ENCODE assay signal across 12 cellular contexts in genomic region chr6:52566853-52567279, GRCh38. TPM values are rescaled to one million over a fixed set of nuclear protein-coding genes. Genes with fewer than 3 reads are reported as not detected.
DNase-seq lines count a peak whose midpoint lies in the region; ATAC-seq, FAIRE-seq and TF ChIP-seq lines count a peak whose summit lies in the region.
"Had no signal": no experiment of that assay in that cellular context is flagged by ENCODE, and none has a peak within 500 bp of the region (broad histone marks: within the 10 kb centered on the region; RNA-seq: fewer than 3 reads in every experiment).

No MANE protein-coding gene starts in this region.

- H2AK5ac ChIP-seq in trophoblast cell (ENCODE audit: low read length), result no peak overlapping the region

- H4K12ac ChIP-seq in trophoblast cell (ENCODE audit: low read depth, low read length), result no peak overlapping the region

- H3K36me3 ChIP-seq in trophoblast cell (ENCODE audit: control insufficient read depth in 1 of 2, insufficient read depth in 2 of 2, low read length in 2 of 2), result no peaks in the 10 kb centered on the region
- H3K36me3 ChIP-seq in spleen, result peaks cover 0 to 7% (median 0%) of the 10 kb centered on the region in 6 donors

- peak overlapping the region; percentile 12 for H3K18ac ChIP-seq in trophoblast cell (ENCODE audit: low read length)

- H3K4me2 ChIP-seq in trophoblast cell (ENCODE audit: low read length), result peak overlapping the region; percentile 18

- ATAC-seq in GM18519 (IDR thresholded peaks at IDR 0.05; ENCODE audit: low FRiP score, unreplicated experiment), result no peak

- peak overlapping the region; percentile 45 for H3K27ac ChIP-seq in trophoblast cell (ENCODE audit: low read depth, low read length)
- H3K27ac ChIP-seq in spleen, result peak overlapping the region in 3 of 8 donors; percentile 25 to 44 (median 42)

- no peak overlapping the region for H2BK12ac ChIP-seq in trophoblast cell (ENCODE audit: low read length)

- peaks cover 15% of the 10 kb centered on the region for H3K79me1 ChIP-seq in trophoblast cell (ENCODE audit: low read length)

- H3K4me3 ChIP-seq in fibroblast of mammary gland (ENCODE audit: control insufficient read depth, low read depth, low read length) (no peak overlapping the region), trophoblast cell (ENCODE audit: low read depth, low read length) (no peak overlapping the region), spleen (no peak overlapping the region)

- no peak overlapping the region for H2AFZ ChIP-seq in trophoblast cell (ENCODE audit: insufficient read depth, low read length, poor library complexity)

- peak overlapping the region; percentile 33 for H4K91ac ChIP-seq in trophoblast cell (ENCODE audit: low read depth, low read length)

- no peak overlapping the region for H3K14ac ChIP-seq in trophoblast cell (ENCODE audit: low read length)

- peaks cover 10% of the 10 kb centered on the region for H3K79me2 ChIP-seq in trophoblast cell (ENCODE audit: control insufficient read depth, insufficient read depth, low read length, poor library complexity)

- no peak overlapping the region for H3K9ac ChIP-seq in trophoblast cell (ENCODE audit: low read length)

- H3K9me3 ChIP-seq in trophoblast cell (ENCODE audit: insufficient read depth, low read depth, low read length) (no peaks in the 10 kb centered on the region), spleen (no peaks in the 10 kb centered on the region)

- H3K4me1 ChIP-seq in trophoblast cell (ENCODE audit: control insufficient read depth in 1 of 2, insufficient read depth in 2 of 2, low read length in 2 of 2) (peaks cover 30 to 37% of the 10 kb centered on the region in 2 experiments), spleen (peaks cover 0 to 91% (median 45%) of the 10 kb centered on the region in 6 donors)

- no CpG with 5 or more reads among the region's 3 CpGs for WGBS in trophoblast cell (ENCODE audit: extremely low coverage, insufficient coverage, insufficient read length)
- 59 to 83% (median 82%) methylated on average over 3 of the region's 3 CpGs for WGBS in spleen, 5 donors

- peak; percentile 83 for FAIRE-seq in RCC 7860 (lab: Jason Lieb, UNC)
- FAIRE-seq: G401.6 had no signal

- H2BK120ac ChIP-seq in trophoblast cell (ENCODE audit: insufficient read depth, low read length, poor library complexity), result no peak overlapping the region

- H3K23ac ChIP-seq in trophoblast cell (ENCODE audit: low read length), result no peak overlapping the region

- no peak overlapping the region for H3K4ac ChIP-seq in trophoblast cell (ENCODE audit: low read depth, low read length)

- no peaks in the 10 kb centered on the region for H3K27me3 ChIP-seq in trophoblast cell (ENCODE audit: insufficient read depth, low read length)
- H3K27me3 ChIP-seq in spleen (replicated peaks in 1 of 7), result no peaks in the 10 kb centered on the region

- H2BK5ac ChIP-seq in trophoblast cell (ENCODE audit: low read depth, low read length, poor library complexity), result no peak overlapping the region

- TF ChIP-seq POLR2A in spleen (IDR thresholded peaks at IDR 0.05), result no peak

- in situ Hi-C loops in ACHN (cut with HindIII; ENCODE audit: low pct_ligation_motif_present, low pct_unique_long_range_greater_than_20kb, low sequenced_read_pairs), result no loop called here

- H4K8ac ChIP-seq in trophoblast cell (ENCODE audit: low read depth, low read length), result no peak overlapping the region

- no peak for TF ChIP-seq CTCF in fibroblast of mammary gland (conservative IDR thresholded peaks at IDR 0.05; ENCODE audit: control insufficient read depth, insufficient read depth, low read depth, low read length)
- TF ChIP-seq CTCF in spleen (IDR thresholded peaks at IDR 0.05 in 8 of 11, conservative IDR thresholded peaks at IDR 0.05 in 3 of 11), result no peak

- intact Hi-C loops in spleen (cut with DNase I; ENCODE audit: low total_unique reads), result no loop called here

- DNase-seq in ELR (ENCODE audit: low read depth), result peak; percentile 100
- DNase-seq in RCC 7860 (ENCODE audit: low spot score), result peak; percentile 91
- DNase-seq in fibroblast of mammary gland (ENCODE audit: low read depth), result peak; percentile 100
- DNase-seq in trophoblast cell, result peak; percentile 97 to 98
- no peak for DNase-seq in central memory CD4-positive, alpha-beta T cell
- no peak for DNase-seq in ACHN
- DNase-seq in spleen, result no peak
- DNase-seq: activated CD4-positive, alpha-beta T cell treated with anti-CD3 and anti-CD28 coated beads for 4 hours; cortex of kidney; naive B cell had no signal

RNA-seq across cellular contexts. Expression of gene TRAM2, which starts 10.0 kb away (rescaled TPM):
- 30.3 and 31.3 TPM in 2 replicates for polyA plus RNA-seq in trophoblast cell (2013)
- total RNA-seq in spleen, result 10 to 100 TPM; 26.7 to 47.7 (median 40.1) TPM
- polyA plus RNA-seq in spleen, result 1 to 10 TPM; 1.8 to 4.8 (median 2.2) TPM

Comparison
In these comparisons a context has a peak if more than half of its experiments do, and no peak if none do; other contexts are left out.
1. DNase-seq: peak in ELR (single experiment), RCC 7860 (single experiment), fibroblast of mammary gland (single experiment) and trophoblast cell (2 of 2); none in central memory CD4-positive, alpha-beta T cell (single experiment), ACHN (single experiment) and spleen (single experiment).